ENCODE assay signal across 14 cellular contexts in the genomic region with DNA sequence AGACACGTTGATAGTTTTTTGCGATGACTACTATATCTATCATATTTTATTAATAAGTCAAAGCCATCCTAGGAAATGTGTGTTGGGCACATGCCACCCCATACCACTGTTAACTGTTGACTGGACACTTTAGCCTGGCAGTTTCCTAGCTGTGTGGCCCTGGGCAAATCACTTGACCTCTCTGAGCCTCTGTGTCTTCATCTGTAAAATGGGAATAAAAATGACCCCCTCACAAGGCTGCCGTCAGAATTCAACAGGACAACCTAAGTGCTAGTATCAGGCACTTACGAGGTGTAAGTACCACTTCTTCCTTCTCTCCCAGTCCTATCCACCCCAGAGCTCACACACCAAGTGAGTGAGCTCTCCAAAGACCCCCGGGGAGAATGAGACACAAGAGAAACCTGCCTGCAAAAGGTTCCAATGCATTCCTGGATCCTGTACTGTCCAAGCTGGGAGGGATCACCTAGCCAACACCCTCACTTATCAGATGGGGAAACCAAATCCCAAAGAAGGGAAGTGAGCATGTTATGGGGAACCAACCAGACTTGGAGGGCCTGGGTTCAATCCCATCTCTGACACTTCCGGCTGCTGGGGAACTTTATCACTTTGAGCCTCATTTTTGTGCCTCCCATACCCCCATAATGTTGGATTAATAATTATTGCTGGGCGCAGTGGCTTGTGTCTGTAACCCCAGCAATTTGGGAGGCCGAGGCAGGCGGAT. TPM values are rescaled to one million over a fixed set of nuclear protein-coding genes. Genes with fewer than 3 reads are reported as not detected.
DNase-seq lines count a peak whose midpoint lies in the region; ATAC-seq and TF ChIP-seq lines count a peak whose summit lies in the region.
"Had no signal": no experiment of that assay in that cellular context is flagged by ENCODE, and none has a peak within 500 bp of the region (broad histone marks: within the 10 kb centered on the region; RNA-seq: fewer than 3 reads in every experiment).

No MANE protein-coding gene starts in this region.

- H3K27ac ChIP-seq in AG04450 (ENCODE audit: low read depth, low read length): peak overlapping the region; percentile 57
- H3K27ac ChIP-seq in Panc1 (ENCODE audit: low read length): peak overlapping the region; percentile 77
- peak overlapping the region; percentile 93 for H3K27ac ChIP-seq in right cardiac atrium (ENCODE audit: low read length)
- H3K27ac ChIP-seq in skeletal muscle tissue (ENCODE audit: low read depth, low read length): peak overlapping the region; percentile 72
- H3K27ac ChIP-seq: foreskin keratinocyte, parathyroid adenoma had no signal

- POLR2A ChIA-PET in AG04450 (lab: Yijun Ruan, JAX) (interaction anchor here (1.5 to 2.3 kb wide), 2 partner anchors 8 to 19 kb away, joined by 5 to 9 read pairs; no protein-coding TSS in a partner anchor), Panc1 (lab: Charles Lee) (interaction anchor here (0.7 kb wide), 1 partner anchor 50 kb away, joined by 4 read pairs; no protein-coding TSS in a partner anchor)
- POLR2A ChIA-PET in activated CD4-positive, alpha-beta T cell treated with anti-CD3 and anti-CD28 coated beads, Interleukin-2, amount 10 ng/mL, durations not matched to agents 7 days and 5 days (lab: Charles Lee): no interaction called here

- no peak for ATAC-seq in Panc1
- no peak for ATAC-seq in right cardiac atrium
- ATAC-seq in HG02973 (IDR thresholded peaks at IDR 0.05; ENCODE audit: unreplicated experiment): no peak
- ATAC-seq: foreskin keratinocyte had no signal

- H3K4me3 ChIP-seq in AG04450 (ENCODE audit: low read depth, low read length) (no peak overlapping the region), Panc1 (ENCODE audit: low read depth in 2 of 2, low read length in 2 of 2) (no peak overlapping the region), right cardiac atrium (ENCODE audit: low read length) (no peak overlapping the region), skeletal muscle tissue (ENCODE audit: low read length in 3 of 3) (no peak overlapping the region)

- no peak overlapping the region for H3K27ac Mint-ChIP-seq in activated CD4-positive, alpha-beta T cell treated with anti-CD3 and anti-CD28 coated beads, Interleukin-2, amount 10 ng/mL, durations not matched to agents 7 days and 5 days
- H3K27ac Mint-ChIP-seq: B cell had no signal

- H3K9ac ChIP-seq in skeletal muscle tissue (ENCODE audit: low read depth in 1 of 3, low read length in 3 of 3): peak overlapping the region in 1 of 3 donors; percentile 76
- H3K9ac ChIP-seq: parathyroid adenoma had no signal

- H3K4me1 ChIP-seq in Panc1 (ENCODE audit: control insufficient read depth, insufficient read depth, low read length): peaks cover 63% of the 10 kb centered on the region
- H3K4me1 ChIP-seq in right cardiac atrium (ENCODE audit: control insufficient read depth, insufficient read depth, low read length): peaks cover 64% of the 10 kb centered on the region
- peaks cover 75 to 80% (median 79%) of the 10 kb centered on the region in 3 donors for H3K4me1 ChIP-seq in skeletal muscle tissue (ENCODE audit: control insufficient read depth in 3 of 3, insufficient read depth in 3 of 3, low read length in 3 of 3)
- H3K4me1 ChIP-seq: foreskin keratinocyte had no signal

- CTCF ChIA-PET in AG04450 (lab: Charles Lee) (no interaction called here), Panc1 (lab: Charles Lee) (no interaction called here)
- CTCF ChIA-PET in activated CD4-positive, alpha-beta T cell treated with anti-CD3 and anti-CD28 coated beads, Interleukin-2, amount 10 ng/mL, durations not matched to agents 7 days and 5 days (lab: Charles Lee): no interaction called here

- TF ChIP-seq CTCF in AG04450 (IDR thresholded peaks at IDR 0.05; ENCODE audit: low read depth, low read length) (no peak), Panc1 (IDR thresholded peaks at IDR 0.05) (no peak)

- peaks cover 14% of the 10 kb centered on the region for H3K4me1 Mint-ChIP-seq in activated CD4-positive, alpha-beta T cell treated with anti-CD3 and anti-CD28 coated beads, Interleukin-2, amount 10 ng/mL, durations not matched to agents 7 days and 5 days

- H3K9me3 Mint-ChIP-seq in activated CD4-positive, alpha-beta T cell treated with anti-CD3 and anti-CD28 coated beads, Interleukin-2, amount 10 ng/mL, durations not matched to agents 7 days and 5 days: no peaks in the 10 kb centered on the region

- H3K36me3 ChIP-seq in Panc1 (ENCODE audit: control insufficient read depth, insufficient read depth, low read length) (no peaks in the 10 kb centered on the region), skeletal muscle tissue (ENCODE audit: control insufficient read depth in 3 of 3, insufficient read depth in 3 of 3, low read length in 3 of 3) (no peaks in the 10 kb centered on the region)

- H3K36me3 Mint-ChIP-seq in activated CD4-positive, alpha-beta T cell treated with anti-CD3 and anti-CD28 coated beads, Interleukin-2, amount 10 ng/mL, durations not matched to agents 7 days and 5 days (ENCODE audit: low read depth): no peaks in the 10 kb centered on the region

- H3K9me3 ChIP-seq in AG04450 (ENCODE audit: control insufficient read depth, insufficient read depth, low read length): no peaks in the 10 kb centered on the region
- H3K9me3 ChIP-seq in Panc1 (ENCODE audit: control insufficient read depth, insufficient read depth, low read depth, low read length): no peaks in the 10 kb centered on the region
- H3K9me3 ChIP-seq in right cardiac atrium (ENCODE audit: control insufficient read depth, low read length): no peaks in the 10 kb centered on the region
- H3K9me3 ChIP-seq in skeletal muscle tissue (ENCODE audit: control insufficient read depth in 3 of 3, low read length in 3 of 3): no peaks in the 10 kb centered on the region

- in situ Hi-C loops in Panc1 (cut with HindIII; ENCODE audit: low pct_unique_long_range_greater_than_20kb, low sequenced_read_pairs): no loop called here

- H3K27me3 ChIP-seq in AG04450 (ENCODE audit: control insufficient read depth, insufficient read depth, low read length) (no peaks in the 10 kb centered on the region), Panc1 (ENCODE audit: control insufficient read depth, insufficient read depth, low read length) (no peaks in the 10 kb centered on the region), right cardiac atrium (ENCODE audit: control insufficient read depth, insufficient read depth) (no peaks in the 10 kb centered on the region), skeletal muscle tissue (ENCODE audit: control insufficient read depth in 3 of 3, insufficient read depth in 3 of 3, low read length in 3 of 3) (no peaks in the 10 kb centered on the region)
- H3K27me3 ChIP-seq: foreskin keratinocyte had no signal

- no peaks in the 10 kb centered on the region for H3K27me3 Mint-ChIP-seq in activated CD4-positive, alpha-beta T cell treated with anti-CD3 and anti-CD28 coated beads, Interleukin-2, amount 10 ng/mL, durations not matched to agents 7 days and 5 days
- H3K27me3 Mint-ChIP-seq: B cell had no signal

- DNase-seq in AG04450 (ENCODE audit: low read depth, low spot score) (no peak), Panc1 (ENCODE audit: low read depth, low spot score) (no peak), right cardiac atrium (no peak), activated T-cell treated with anti-CD3 and anti-CD28 coated beads for 4 hours (no peak), DMS53 (lab: John Stamatoyannopoulos, UW) (no peak)
- no peak for DNase-seq in activated CD4-positive, alpha-beta T cell treated with anti-CD3 and anti-CD28 coated beads, Interleukin-2, amount 10 ng/mL, durations not matched to agents 7 days and 5 days
- DNase-seq: foreskin keratinocyte, kidney glomerular epithelial cell, NCI-H2081 treated with DMSO at 0.1 percent for 48 hours, substantia nigra had no signal

- no peak overlapping the region for H3K4me3 Mint-ChIP-seq in activated CD4-positive, alpha-beta T cell treated with anti-CD3 and anti-CD28 coated beads, Interleukin-2, amount 10 ng/mL, durations not matched to agents 7 days and 5 days
- H3K4me3 Mint-ChIP-seq: B cell had no signal

- no TSS peak for BruUV-seq in Panc1 (replicated peaks; lab: Mats Ljungman, UMichigan)

- WGBS in right cardiac atrium: 55% methylated on average over 9 of the region's 9 CpGs

- intact Hi-C loops in Panc1 (cut with micrococcal nuclease; ENCODE audit: unreplicated experiment): no loop called here
- intact Hi-C loops in right cardiac atrium (cut with DNase I): no loop called here

RNA-seq across cellular contexts. Expression of a gene that starts 24.9 kb away (rescaled TPM):
- 9.7 and 13.2 TPM in 2 replicates for polyA plus RNA-seq in AG04450 (2011; rRNA removed)
- 22.1 and 27.9 TPM in 2 replicates for polyA minus RNA-seq in AG04450 (2011; rRNA and poly(A)+ RNA removed)
- 171 TPM for total RNA-seq in Panc1 (2021; ENCODE audit: unreplicated experiment)
- 324 TPM for polyA plus RNA-seq in Panc1 (2012; ENCODE audit: insufficient read length)
- 100 to 1,000 TPM; 320 to 659 (median 492) TPM for total RNA-seq in right cardiac atrium
- 257 TPM for polyA plus RNA-seq in right cardiac atrium
- total RNA-seq in skeletal muscle tissue: 152 TPM
- total RNA-seq in activated CD4-positive, alpha-beta T cell treated with anti-CD3 and anti-CD28 coated beads, Interleukin-2, amount 10 ng/mL, durations not matched to agents 7 days and 5 days: 1 to 10 TPM; 1.9 to 2.3 TPM

Comparison
In these comparisons a context has a peak if more than half of its experiments do, and no peak if none do; other contexts are left out.
1. RNA of a gene that starts 24.9 kb away (total RNA-seq): 320 to 659 TPM in right cardiac atrium, 171 TPM in Panc1 (single experiment) and 152 TPM in skeletal muscle tissue (single experiment); 1.9 to 2.3 TPM in activated CD4-positive, alpha-beta T cell treated with anti-CD3 and anti-CD28 coated beads, Interleukin-2, amount 10 ng/mL, durations not matched to agents 7 days and 5 days; every median in the first group is over 10 times any median in the second.
2. Peak in every context shown above with its lines, with median percentiles within 50 percentile points of each other: H3K27ac ChIP-seq.